Comparison of ENCODE assay signal across 21 cellular contexts in genomic region chr7:6658618-6659345, GRCh38. TPM values are rescaled to one million over a fixed set of nuclear protein-coding genes. Genes with fewer than 3 reads are reported as not detected.
DNase-seq lines count a peak whose midpoint lies in the region; ATAC-seq and TF ChIP-seq lines count a peak whose summit lies in the region.
"Had no signal": no experiment of that assay in that cellular context is flagged by ENCODE, and none has a peak within 500 bp of the region (broad histone marks: within the 10 kb centered on the region; RNA-seq: fewer than 3 reads in every experiment).

No MANE protein-coding gene starts in this region.

- DNase-seq in 8988T (peak; percentile 28), Panc1 (ENCODE audit: low read depth, low spot score) (no peak), PC-9 (no peak), tibial artery (no peak)
- DNase-seq in CD4-positive, alpha-beta T cell: no peak
- DNase-seq in activated effector memory CD4-positive, alpha-beta T cell treated with anti-CD3 and anti-CD28 coated beads, Interleukin-2, amount 50 U/mL, for 16 hours: no peak
- DNase-seq: activated CD4-positive, CD25-positive, alpha-beta regulatory T cell treated with anti-CD3 and anti-CD28 coated beads, Interleukin-2, amount 50 U/mL, for 72 hours; BE2C; heart right ventricle; mesenchymal stem cell; MV-4-11; NCI-H774; right cardiac atrium; T-helper 2 cell had no signal

- TF ChIP-seq CTCF in CD4-positive, alpha-beta T cell (IDR thresholded peaks at IDR 0.05): no peak
- TF ChIP-seq CTCF in Panc1 (IDR thresholded peaks at IDR 0.05) (no peak), PC-9 (conservative IDR thresholded peaks at IDR 0.05) (no peak), tibial artery (IDR thresholded peaks at IDR 0.05) (no peak)

- H3K4me2 ChIP-seq in PC-9: no peak overlapping the region

- no peaks in the 10 kb centered on the region for H3K9me3 ChIP-seq in CD4-positive, alpha-beta T cell (ENCODE audit: control insufficient read depth, low read length)
- no peaks in the 10 kb centered on the region for H3K9me3 ChIP-seq in Panc1 (ENCODE audit: control insufficient read depth, insufficient read depth, low read depth, low read length)
- H3K9me3 ChIP-seq in PC-9 (ENCODE audit: insufficient read depth, low read depth): no peaks in the 10 kb centered on the region; the same call in 1 of the 2 replicates
- H3K9me3 ChIP-seq in tibial artery: no peaks in the 10 kb centered on the region
- H3K9me3 ChIP-seq: BE2C, breast epithelium, heart right ventricle had no signal

- H3K36me3 ChIP-seq in Panc1 (ENCODE audit: control insufficient read depth, insufficient read depth, low read length) (no peaks in the 10 kb centered on the region; the same call in 1 of the 2 replicates), PC-9 (ENCODE audit: low read depth) (no peaks in the 10 kb centered on the region), tibial artery (peaks cover 13 to 26% (median 22%) of the 10 kb centered on the region in 3 donors)

- H3K36me3 Mint-ChIP-seq in CD4-positive, alpha-beta T cell (ENCODE audit: low read depth): peaks cover 17% of the 10 kb centered on the region

- H3K9me2 ChIP-seq in PC-9 (ENCODE audit: insufficient read depth): no peaks in the 10 kb centered on the region

- BruUV-seq in Panc1 (replicated peaks; lab: Mats Ljungman, UMichigan) (no TSS peak), PC-9 (replicated peaks; lab: Mats Ljungman, UMichigan) (no TSS peak)

- H3F3A ChIP-seq in PC-9 (ENCODE audit: insufficient read depth, low read depth): peaks cover 11% of the 10 kb centered on the region; the same call in 1 of the 2 replicates

- no peaks in the 10 kb centered on the region for H3K27me3 Mint-ChIP-seq in CD4-positive, alpha-beta T cell
- H3K27me3 Mint-ChIP-seq: activated naive CD4-positive, alpha-beta T cell treated with anti-CD3 and anti-CD28 coated beads, Interleukin-2, amount 50 U/mL, for 24 hours; IgD-negative memory B cell had no signal

- H3K79me2 ChIP-seq in PC-9 (ENCODE audit: low read depth): no peaks in the 10 kb centered on the region

- H3K4me3 ChIP-seq in Panc1 (ENCODE audit: low read depth in 2 of 2, low read length in 2 of 2) (peak overlapping the region in 1 of 2 experiments; percentile 3; a peak in 1 of 4 replicates), PC-9 (no peak overlapping the region), tibial artery (no peak overlapping the region)
- H3K4me3 ChIP-seq: breast epithelium, heart right ventricle had no signal

- POLR2A ChIA-PET in CD4-positive, alpha-beta T cell (lab: Charles Lee): no interaction called here
- POLR2A ChIA-PET in Panc1 (lab: Charles Lee): no interaction called here
- POLR2A ChIA-PET in PC-9 (lab: Charles Lee; ENCODE audit: unreplicated experiment): interaction anchor here (0.5 to 0.6 kb wide), 2 partner anchors 45 to 84 kb away, joined by 5 to 10 read pairs; no protein-coding TSS in a partner anchor

- peak overlapping the region; percentile 44 for H3K27ac Mint-ChIP-seq in CD4-positive, alpha-beta T cell
- H3K27ac Mint-ChIP-seq: IgD-negative memory B cell had no signal

- no peak overlapping the region for H3K4me3 Mint-ChIP-seq in CD4-positive, alpha-beta T cell
- H3K4me3 Mint-ChIP-seq: activated naive CD4-positive, alpha-beta T cell treated with anti-CD3 and anti-CD28 coated beads, Interleukin-2, amount 50 U/mL, for 24 hours had no signal

- H3K4me1 Mint-ChIP-seq in CD4-positive, alpha-beta T cell (ENCODE audit: low read depth): peaks cover 16% of the 10 kb centered on the region

- in situ Hi-C loops in Panc1 (cut with HindIII; ENCODE audit: low pct_unique_long_range_greater_than_20kb, low sequenced_read_pairs): no loop called here

- intact Hi-C loops in CD4-positive, alpha-beta T cell (cut with DNase I, micrococcal nuclease): no loop called here
- intact Hi-C loops in Panc1 (cut with micrococcal nuclease; ENCODE audit: unreplicated experiment) (no loop called here), PC-9 (cut with micrococcal nuclease; ENCODE audit: unreplicated experiment) (no loop called here), tibial artery (cut with DNase I; ENCODE audit: low total_unique reads) (loop anchor here (5.0 kb wide), 1 partner anchor 954 kb away; no protein-coding TSS in a partner anchor)

- 0 out of 2 replicates have a peak, but pooled peaks cover 3% of the 10 kb centered on the region for H4K20me1 ChIP-seq in PC-9 (ENCODE audit: insufficient read depth)

- H3K9me3 Mint-ChIP-seq in CD4-positive, alpha-beta T cell: no peaks in the 10 kb centered on the region
- H3K9me3 Mint-ChIP-seq: activated naive CD4-positive, alpha-beta T cell treated with anti-CD3 and anti-CD28 coated beads, Interleukin-2, amount 50 U/mL, for 24 hours; IgD-negative memory B cell had no signal

- CTCF ChIA-PET in CD4-positive, alpha-beta T cell (lab: Charles Lee): no interaction called here
- CTCF ChIA-PET in Panc1 (lab: Charles Lee): interaction anchor here (0.6 kb wide), 1 partner anchor 50 kb away, joined by 6 read pairs; no protein-coding TSS in a partner anchor
- CTCF ChIA-PET in PC-9 (lab: Charles Lee): no interaction called here

- no peak overlapping the region for H2AFZ ChIP-seq in PC-9

- peaks cover 11% of the 10 kb centered on the region for H3K4me1 ChIP-seq in Panc1 (ENCODE audit: control insufficient read depth, insufficient read depth, low read length)
- no peaks in the 10 kb centered on the region for H3K4me1 ChIP-seq in PC-9 (replicated peaks; ENCODE audit: insufficient read depth)
- H3K4me1 ChIP-seq in tibial artery: peaks cover 0 to 2% (median 1%) of the 10 kb centered on the region in 4 donors
- H3K4me1 ChIP-seq: BE2C, breast epithelium, heart right ventricle had no signal

- ATAC-seq in CD4-positive, alpha-beta T cell (ENCODE audit: poor library complexity): no peak
- ATAC-seq in Panc1 (peak; percentile 59), esophagus mucosa (peak; percentile 4), GM21390 (IDR thresholded peaks at IDR 0.05; ENCODE audit: unreplicated experiment) (no peak)
- ATAC-seq: heart right ventricle, right cardiac atrium had no signal

- no peaks in the 10 kb centered on the region for H3K27me3 ChIP-seq in CD4-positive, alpha-beta T cell (ENCODE audit: control insufficient read depth, insufficient read depth, low read length)
- no peaks in the 10 kb centered on the region for H3K27me3 ChIP-seq in Panc1 (ENCODE audit: control insufficient read depth, insufficient read depth, low read length)
- H3K27me3 ChIP-seq in PC-9 (ENCODE audit: insufficient read depth, low read depth): no peaks in the 10 kb centered on the region; the same call in 1 of the 2 replicates
- peaks cover 0 to 2% of the 10 kb centered on the region in 2 donors for H3K27me3 ChIP-seq in tibial artery
- H3K27me3 ChIP-seq: BE2C, breast epithelium had no signal

- no peak overlapping the region for H3K27ac ChIP-seq in CD4-positive, alpha-beta T cell (ENCODE audit: low read depth, low read length)
- peak overlapping the region; percentile 12; the same call in 1 of the 2 replicates for H3K27ac ChIP-seq in Panc1 (ENCODE audit: low read length)
- no peak overlapping the region for H3K27ac ChIP-seq in PC-9
- H3K27ac ChIP-seq in tibial artery: no peak overlapping the region
- H3K27ac ChIP-seq: breast epithelium, dorsolateral prefrontal cortex, heart right ventricle, RWPE1 had no signal

RNA-seq across cellular contexts. Expression of gene ZNF316, which starts 21.7 kb away (rescaled TPM):
- total RNA-seq in CD4-positive, alpha-beta T cell: 10 to 100 TPM; 46.2 to 49.7 TPM
- total RNA-seq in Panc1 (2021; ENCODE audit: unreplicated experiment): 37.8 TPM
- polyA plus RNA-seq in Panc1 (2012; ENCODE audit: insufficient read length): 35.1 TPM
- 10.4 TPM for total RNA-seq in esophagus mucosa
- total RNA-seq in PC-9 (2021): 28.4 and 34.8 TPM in 2 replicates

RNA-seq across cellular contexts. Expression of gene ZNF853, which starts 43.4 kb away (rescaled TPM):
- 1 to 10 TPM; 2.5 to 2.7 TPM for total RNA-seq in CD4-positive, alpha-beta T cell
- total RNA-seq in Panc1 (2021; ENCODE audit: unreplicated experiment) (1.4 TPM), esophagus mucosa (0.24 TPM), PC-9 (2021) (7.9 and 13.5 TPM in 2 replicates)
- polyA plus RNA-seq in Panc1 (2012; ENCODE audit: insufficient read length): 2.5 TPM

RNA-seq across cellular contexts. Expression of gene ZNF12, which starts 48.0 kb away (rescaled TPM):
- total RNA-seq in CD4-positive, alpha-beta T cell: 10 to 100 TPM; 22.1 to 22.5 TPM
- total RNA-seq in Panc1 (2021; ENCODE audit: unreplicated experiment) (37.3 TPM), esophagus mucosa (13.1 TPM), PC-9 (2021) (25.2 and 37.5 TPM in 2 replicates)
- 19.4 TPM for polyA plus RNA-seq in Panc1 (2012; ENCODE audit: insufficient read length)

Comparison
In these comparisons a context has a peak if more than half of its experiments do, and no peak if none do; other contexts are left out.
1. ATAC-seq: peak in Panc1 (single experiment) and esophagus mucosa (single experiment); none in CD4-positive, alpha-beta T cell (single experiment) and GM21390 (single experiment).